In the genomic region with DNA sequence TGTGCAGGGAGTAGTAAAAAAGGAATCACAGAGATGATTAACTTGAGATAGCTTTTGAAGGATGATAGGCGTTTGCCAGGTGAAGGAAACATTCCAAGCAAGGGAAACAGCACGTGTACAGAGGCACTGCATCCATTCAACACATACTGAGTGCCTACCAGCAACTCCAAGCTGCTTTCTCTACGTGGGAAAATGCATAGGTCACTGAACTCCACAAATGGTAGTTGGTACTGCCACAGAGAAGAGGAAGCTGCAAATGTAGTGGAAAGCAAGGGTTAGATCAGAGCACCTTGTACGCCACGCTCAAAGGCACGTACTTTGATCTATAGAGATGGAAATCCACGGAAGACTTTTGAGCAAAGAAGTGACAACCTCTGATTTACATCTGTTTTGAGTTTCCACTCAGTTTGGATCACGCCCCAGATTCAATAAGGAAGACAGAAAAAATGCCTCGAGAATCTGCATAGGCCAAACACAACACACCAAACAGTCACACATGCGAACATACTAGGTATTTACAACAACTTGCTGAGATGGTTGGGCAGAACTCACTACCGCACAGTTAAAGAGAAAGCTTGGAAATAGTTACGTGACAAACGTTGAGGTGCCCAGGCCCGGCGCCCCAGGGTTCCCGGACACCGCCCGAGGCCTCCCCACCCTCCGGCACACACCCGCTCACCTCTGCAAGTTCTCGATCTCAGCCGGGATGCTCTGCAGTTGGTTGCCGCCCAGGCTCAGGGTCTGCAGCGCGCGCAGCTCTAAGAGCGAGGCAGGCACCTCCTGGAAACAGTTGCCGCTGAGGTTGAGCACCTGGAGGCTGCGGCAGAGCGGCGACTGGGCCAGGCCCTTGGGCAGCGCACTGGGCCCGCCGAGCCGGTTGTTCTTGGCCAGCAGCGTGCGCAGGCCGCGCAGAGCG, we compare ENCODE assay signal across 8 cellular contexts.
DNase-seq lines count a peak whose midpoint lies in the region; ATAC-seq and TF ChIP-seq lines count a peak whose summit lies in the region.

No MANE protein-coding gene starts in this region.

- peak; percentile 51 for ATAC-seq in GM18505 (IDR thresholded peaks at IDR 0.05; ENCODE audit: unreplicated experiment)

- H4K20me1 ChIP-seq in MM.1S (ENCODE audit: insufficient read depth, low read length): peaks cover 18% of the 10 kb centered on the region

- DNase-seq in HEK293T (ENCODE audit: extremely low spot score) (peak; percentile 51), MM.1S (peak; percentile 76), T-helper 2 cell (peak in 4 of 5 experiments; percentile 17 to 84 (median 38)), T47D (ENCODE audit: low read depth in 1 of 2, low spot score in 1 of 2) (peak; percentile 10 to 15), superior temporal gyrus (ENCODE audit: extremely low spot score) (no peak)
- DNase-seq in stimulated activated CD8-positive, alpha-beta memory T cell treated with anti-CD3 and anti-CD28 coated beads, Interleukin-12 subunit alpha, Interleukin-12 subunit beta, amount 100 ng/mL, for 1 hour (ENCODE audit: low read depth): peak; percentile 15

- peak overlapping the region; percentile 63 for H3K4me2 ChIP-seq in MM.1S (ENCODE audit: low read depth, low read length)

- peak overlapping the region; percentile 88 for H3K4me3 ChIP-seq in MM.1S (ENCODE audit: low read length)

- H2AFZ ChIP-seq in MM.1S (ENCODE audit: low read length): peak overlapping the region; percentile 67; the same call in 1 of the 2 replicates

- H3K4me1 ChIP-seq in MM.1S (ENCODE audit: low read length): peaks cover 37% of the 10 kb centered on the region

- no peaks in the 10 kb centered on the region for H3K9me3 ChIP-seq in MM.1S (replicated peaks; ENCODE audit: insufficient read depth, low read length)

- peak overlapping the region; percentile 90 for H3K9ac ChIP-seq in MM.1S (ENCODE audit: low read length)

- peaks cover 56% of the 10 kb centered on the region for H3K79me2 ChIP-seq in MM.1S (ENCODE audit: low read length)

- H3F3A ChIP-seq in MM.1S (ENCODE audit: insufficient read depth, low read length): peaks cover 31% of the 10 kb centered on the region

- no peaks in the 10 kb centered on the region for H3K9me2 ChIP-seq in MM.1S (replicated peaks; ENCODE audit: insufficient read depth, low read length)

- in situ Hi-C loops in T47D (cut with HindIII; ENCODE audit: low pct_unique_long_range_greater_than_20kb, low sequenced_read_pairs): no loop called here

- CTCF ChIA-PET in HEK293T (lab: Yijun Ruan, JAX): interaction anchor here (0.9 kb wide), 1 partner anchor 210 kb away, joined by 3 read pairs; no protein-coding TSS in a partner anchor

- H3K27me3 ChIP-seq in MM.1S (replicated peaks; ENCODE audit: insufficient read depth, low read length) (no peaks in the 10 kb centered on the region), layer of hippocampus (ENCODE audit: control insufficient read depth, insufficient read depth, low read length) (no peaks in the 10 kb centered on the region)

- POLR2A ChIA-PET in HEK293T (lab: Yijun Ruan, JAX): interaction anchor here (0.7 to 3.2 kb wide), 12 partner anchors 10 to 850 kb away, joined by 3 to 23 read pairs (median 5); a partner anchor contains a TSS

- peak overlapping the region; percentile 85 for H3K27ac ChIP-seq in MM.1S (ENCODE audit: low read length)
- peak overlapping the region; percentile 94 for H3K27ac ChIP-seq in layer of hippocampus (ENCODE audit: low read depth, low read length)

- no peak for TF ChIP-seq CTCF in MM.1S (IDR thresholded peaks at IDR 0.05; ENCODE audit: low read length)

- no peak for TF ChIP-seq POLR2A in GM18505 (IDR thresholded peaks at IDR 0.05; ENCODE audit: borderline replicate concordance, extremely low read depth, insufficient read depth, insufficient read length)

- no peaks in the 10 kb centered on the region; the same call in 1 of the 2 replicates for H3K36me3 ChIP-seq in MM.1S (replicated peaks; ENCODE audit: insufficient read depth, low read length)

TF ChIP-seq in HEK293T, 16 proteins besides CTCF, POLR2A, EP300 and RAD21:
- no peak for TF ChIP-seq BHLHE40 (IDR thresholded peaks at IDR 0.05; ENCODE audit: borderline replicate concordance)
- TF ChIP-seq, protein P1, sequence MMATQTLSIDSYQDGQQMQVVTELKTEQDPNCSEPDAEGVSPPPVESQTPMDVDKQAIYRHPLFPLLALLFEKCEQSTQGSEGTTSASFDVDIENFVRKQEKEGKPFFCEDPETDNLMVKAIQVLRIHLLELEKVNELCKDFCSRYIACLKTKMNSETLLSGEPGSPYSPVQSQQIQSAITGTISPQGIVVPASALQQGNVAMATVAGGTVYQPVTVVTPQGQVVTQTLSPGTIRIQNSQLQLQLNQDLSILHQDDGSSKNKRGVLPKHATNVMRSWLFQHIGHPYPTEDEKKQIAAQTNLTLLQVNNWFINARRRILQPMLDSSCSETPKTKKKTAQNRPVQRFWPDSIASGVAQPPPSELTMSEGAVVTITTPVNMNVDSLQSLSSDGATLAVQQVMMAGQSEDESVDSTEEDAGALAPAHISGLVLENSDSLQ (IDR thresholded peaks at IDR 0.05): no peak
- TF ChIP-seq HDGF (IDR thresholded peaks at IDR 0.05; ENCODE audit: borderline replicate concordance): no peak
- TF ChIP-seq SP1 (IDR thresholded peaks at IDR 0.05): no peak
- TF ChIP-seq TARDBP (IDR thresholded peaks at IDR 0.05): no peak
- TF ChIP-seq FOXM1 (IDR thresholded peaks at IDR 0.05; ENCODE audit: borderline replicate concordance): no peak
- no peak for TF ChIP-seq CTBP1 (IDR thresholded peaks at IDR 0.05; ENCODE audit: borderline replicate concordance)
- TF ChIP-seq L3MBTL2 (conservative IDR thresholded peaks at IDR 0.05): no peak
- no peak for TF ChIP-seq FOXK2 (IDR thresholded peaks at IDR 0.05)
- no peak for TF ChIP-seq SUZ12 (IDR thresholded peaks at IDR 0.05)
- no peak for TF ChIP-seq ARNT (IDR thresholded peaks at IDR 0.05)
- TF ChIP-seq ZNF384 (IDR thresholded peaks at IDR 0.05): no peak
- no peak for TF ChIP-seq ELF4 (IDR thresholded peaks at IDR 0.05)
- no peak for TF ChIP-seq NFRKB (IDR thresholded peaks at IDR 0.05)
- TF ChIP-seq FOXA1 (IDR thresholded peaks at IDR 0.05): no peak
TF ChIP-seq in HEK293T: peak in this region for 0.
